In the genomic region with DNA sequence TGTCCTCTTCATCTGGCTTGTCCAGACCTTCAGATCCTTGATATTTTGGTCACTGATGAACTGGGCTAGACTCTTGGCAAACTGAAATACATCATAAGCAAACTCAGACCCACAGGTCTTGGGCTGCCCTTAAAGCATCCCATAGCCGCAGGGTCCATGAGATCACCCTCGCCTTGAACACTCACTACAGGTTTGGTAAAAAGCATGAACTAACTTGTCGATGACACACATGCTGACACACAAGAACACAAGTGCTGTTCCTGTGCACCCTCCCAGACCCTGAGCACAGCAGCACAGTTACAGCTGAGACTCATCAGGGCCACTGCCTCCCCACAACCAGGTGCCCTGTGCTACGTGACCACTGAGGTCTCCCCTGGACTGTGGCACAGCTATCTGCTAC, we compare ENCODE assay signal across 30 cellular contexts. TPM values are rescaled to one million over a fixed set of nuclear protein-coding genes. Genes with fewer than 3 reads are reported as not detected.
"Had no signal": no experiment of that assay in that cellular context is flagged by ENCODE, and none has a peak within 500 bp of the region (broad histone marks: within the 10 kb centered on the region; RNA-seq: fewer than 3 reads in every experiment).

No MANE protein-coding gene starts in this region.

- FAIRE-seq: endometrium, frontal cortex, small intestine had no signal

- H3K36me3 ChIP-seq: colonic mucosa, transverse colon, uterus had no signal

- ATAC-seq: activated CD4-positive, alpha-beta T cell treated with anti-CD3 and anti-CD28 coated beads for 36 hours; activated CD8-positive, alpha-beta memory T cell treated with anti-CD3 and anti-CD28 coated beads, Interleukin-2, amount 10 ng/mL, durations not matched to agents 7 days and 5 days; activated CD8-positive, alpha-beta T cell treated with anti-CD3 and anti-CD28 coated beads, Interleukin-2, amount 10 ng/mL, durations not matched to agents 7 days and 5 days; activated naive CD4-positive, alpha-beta T cell treated with anti-CD3 and anti-CD28 coated beads, Interleukin-2, amount 50 U/mL, for 72 hours; activated T-cell treated with anti-CD3 and anti-CD28 coated beads, Interleukin-2, amount 50 U/mL, for 72 hours; left cardiac atrium; psoas muscle; stimulated activated memory B cell treated with anti-CD40 and anti-IgM and Interleukin-4, amounts not matched to agents 10 μg/mL and 1 μg/mL and 100 μg/mL, for 72 hours; T-cell had no signal

- H3K27ac ChIP-seq: colonic mucosa, esophagus muscularis mucosa, parathyroid adenoma, psoas muscle, sigmoid colon, testis, transverse colon, uterus had no signal

- H3K9me3 ChIP-seq: colonic mucosa, esophagus muscularis mucosa, psoas muscle, sigmoid colon, testis, transverse colon, uterus had no signal

- H3K27me3 ChIP-seq: colonic mucosa, esophagus muscularis mucosa, sigmoid colon, testis, transverse colon, uterus had no signal

- H3K4me1 ChIP-seq: colonic mucosa, esophagus muscularis mucosa, parathyroid adenoma, psoas muscle, sigmoid colon, testis, transverse colon, uterus had no signal

- DNase-seq: activated CD4-positive, alpha-beta T cell treated with anti-CD3 and anti-CD28 coated beads for 36 hours; activated CD4-positive, CD25-positive, alpha-beta regulatory T cell; activated CD8-positive, alpha-beta memory T cell treated with anti-CD3 and anti-CD28 coated beads, Interleukin-2, amount 10 ng/mL, durations not matched to agents 7 days and 5 days; activated CD8-positive, alpha-beta T cell treated with anti-CD3 and anti-CD28 coated beads, Interleukin-2, amount 10 ng/mL, durations not matched to agents 7 days and 5 days; activated naive CD4-positive, alpha-beta T cell; activated T-cell treated with anti-CD3 and anti-CD28 coated beads, Interleukin-2, amount 50 U/mL, for 72 hours; cerebellar nuclear complex; colonic mucosa; effector CD8-positive, alpha-beta T cell; islet precursor cell; left cardiac atrium; naive B cell; occipital lobe; psoas muscle; sigmoid colon; small intestine; stimulated activated CD4-positive, alpha-beta T cell treated with anti-CD3 and anti-CD28 coated beads, Interleukin-4, amount 100 ng/mL, for 24 hours; T-cell; testis; transverse colon; uterus had no signal

- H3K4me3 ChIP-seq: colonic mucosa, esophagus muscularis mucosa, psoas muscle, sigmoid colon, testis, transverse colon, uterus had no signal

RNA-seq across cellular contexts. Expression of a gene that starts 28.0 kb away (rescaled TPM):
- total RNA-seq: activated CD4-positive, alpha-beta T cell treated with anti-CD3 and anti-CD28 coated beads for 36 hours; activated CD8-positive, alpha-beta memory T cell treated with anti-CD3 and anti-CD28 coated beads, Interleukin-2, amount 10 ng/mL, durations not matched to agents 7 days and 5 days; activated CD8-positive, alpha-beta T cell treated with anti-CD3 and anti-CD28 coated beads, Interleukin-2, amount 10 ng/mL, durations not matched to agents 7 days and 5 days; activated T-cell treated with anti-CD3 and anti-CD28 coated beads, Interleukin-2, amount 50 U/mL, for 72 hours; colonic mucosa; dermis microvascular lymphatic vessel endothelial cell; esophagus muscularis mucosa; frontal cortex; left cardiac atrium; occipital lobe; sigmoid colon; T-helper 2 cell treated with Interferon-gamma antibody and Interleukin-4, amounts not matched to agents 100 ng/mL and 5 ng/mL, for 36 hours; transverse colon had no signal
- polyA plus RNA-seq: liver had no signal
